ENCODE assay signal across 8 cellular contexts in the genomic region with DNA sequence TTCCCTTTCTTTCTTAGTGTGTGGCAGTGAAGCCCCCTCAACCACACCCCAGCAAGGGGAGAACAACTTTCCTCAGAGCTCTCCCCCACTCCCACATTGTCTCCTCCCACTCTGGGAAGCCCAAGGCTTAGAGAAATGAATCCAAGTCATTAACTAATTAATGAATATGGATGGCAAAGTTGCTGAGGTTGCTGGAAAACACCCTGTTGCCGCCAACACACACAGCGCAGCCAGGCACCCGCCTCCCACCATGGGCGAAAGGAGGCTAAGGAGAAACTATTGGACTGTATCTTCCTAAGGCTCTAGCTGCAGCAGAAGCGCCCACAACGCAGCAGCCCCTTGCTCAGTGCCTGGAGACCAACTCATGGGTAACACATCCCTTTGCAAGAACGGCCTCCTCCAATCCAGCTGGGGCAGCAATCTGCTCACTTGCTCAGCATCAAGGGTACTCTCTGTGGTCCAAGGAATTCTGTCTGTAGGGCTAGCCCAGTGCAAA. TPM values are rescaled to one million over a fixed set of nuclear protein-coding genes. Genes with fewer than 3 reads are reported as not detected.
DNase-seq lines count a peak whose midpoint lies in the region; ATAC-seq, FAIRE-seq and TF ChIP-seq lines count a peak whose summit lies in the region.

No MANE protein-coding gene starts in this region.

- POLR2A ChIA-PET in WTC11 (lab: Charles Lee) (interaction anchor here (0.6 to 2.9 kb wide), 5 partner anchors 9 to 25 kb away, joined by 3 to 13 read pairs (median 4); no protein-coding TSS in a partner anchor), HepG2 (lab: Yijun Ruan, JAX) (no interaction called here)

- TF ChIP-seq EP300 in HepG2 (IDR thresholded peaks at IDR 0.05; ENCODE audit: low read depth in 2 of 2, low read length in 2 of 2): no peak
- TF ChIP-seq EP300 in HepG2 (CRISPR knock-in tag; IDR thresholded peaks at IDR 0.05; ENCODE audit: borderline replicate concordance): no peak

- H3K36me3 Mint-ChIP-seq in WTC11: no peaks in the 10 kb centered on the region

- BruUV-seq in HepG2 (replicated peaks; lab: Mats Ljungman, UMichigan): no TSS peak

- peaks cover 9% of the 10 kb centered on the region; the same call in 1 of the 2 replicates for H3K27me3 Mint-ChIP-seq in WTC11 (ENCODE audit: low read depth)

- CTCF ChIA-PET in WTC11 (lab: Charles Lee): interaction anchor here (1.1 to 1.8 kb wide), 4 partner anchors 10 to 199 kb away, joined by 3 to 11 read pairs (median 5); no protein-coding TSS in a partner anchor
- CTCF ChIA-PET in HepG2 (lab: Yijun Ruan, JAX; ENCODE audit: low intra/inter-chr PET ratio, low total read pairs): no interaction called here

- in situ Hi-C loops in HepG2 (cut with HindIII; ENCODE audit: extremely low pct_ligation_motif_present, low pct_unique_long_range_greater_than_20kb): no loop called here

- no CpG with 5 or more reads among the region's 7 CpGs for WGBS in HepG2 (ENCODE audit: low lambda C conversion rate)

- H3K27ac ChIP-seq in BLaER1 treated with 17β-estradiol and CSF1 and Interleukin-3, amounts not matched to agents 10 nM and 100 nM: no peak overlapping the region
- H3K27ac ChIP-seq in HepG2 (ENCODE audit: extremely low read length, insufficient read depth, low read length): no peak overlapping the region
- H3K27ac ChIP-seq in upper lobe of right lung: peak overlapping the region; percentile 87

- no peaks in the 10 kb centered on the region for H3K79me2 ChIP-seq in HepG2 (ENCODE audit: insufficient read depth, low read length)

- H2AFZ ChIP-seq in HepG2 (ENCODE audit: low read length): no peak overlapping the region

- FAIRE-seq in HepG2 (lab: Jason Lieb, UNC): no peak

- DNase-seq in WTC11 (ENCODE audit: low spot score): no peak
- no peak for DNase-seq in HepG2 (ENCODE audit: low spot score)
- no peak for DNase-seq in upper lobe of right lung
- no peak for DNase-seq in dermis blood vessel endothelial cell
- DNase-seq in MV-4-11 (lab: John Stamatoyannopoulos, UW): no peak
- no peak for DNase-seq in activated CD4-positive, alpha-beta T cell treated with anti-CD3 and anti-CD28 coated beads for 48 hours

- no peaks in the 10 kb centered on the region for H3K9me3 Mint-ChIP-seq in WTC11

- ATAC-seq in GM21717 (IDR thresholded peaks at IDR 0.05; ENCODE audit: unreplicated experiment) (peak; percentile 28), WTC11 (peak; percentile 18), HepG2 (no peak), upper lobe of right lung (no peak)

- peak overlapping the region; percentile 86 for H3K4me3 Mint-ChIP-seq in WTC11

- H3K27ac Mint-ChIP-seq in WTC11: peak overlapping the region; percentile 89

- peak overlapping the region in 1 of 11 experiments; percentile 62; a peak in 1 of 22 replicates for H3K9ac ChIP-seq in BLaER1 treated with 17β-estradiol and CSF1 and Interleukin-3, amounts not matched to agents 10 nM and 100 nM
- no peak overlapping the region for H3K9ac ChIP-seq in HepG2 (ENCODE audit: insufficient read depth, low read depth, low read length)

- H4K20me1 ChIP-seq in BLaER1 treated with 17β-estradiol and CSF1 and Interleukin-3, amounts not matched to agents 10 nM and 100 nM: peaks cover 0 to 6% (median 0%) of the 10 kb centered on the region in 11 experiments; a peak in 3 of 22 replicates
- no peaks in the 10 kb centered on the region for H4K20me1 ChIP-seq in HepG2 (ENCODE audit: insufficient read depth, low read length)

- no peak overlapping the region for H3K4me3 ChIP-seq in BLaER1 treated with 17β-estradiol and CSF1 and Interleukin-3, amounts not matched to agents 10 nM and 100 nM
- no peak overlapping the region; a peak in 1 of 6 replicates for H3K4me3 ChIP-seq in HepG2 (replicated peaks in 1 of 3; ENCODE audit: insufficient read depth in 1 of 3, low read depth in 2 of 3, low read length in 3 of 3)
- H3K4me3 ChIP-seq in upper lobe of right lung: no peak overlapping the region

- TF ChIP-seq CTCF in WTC11 (IDR thresholded peaks at IDR 0.05): no peak
- TF ChIP-seq CTCF in HepG2 (CRISPR knock-in tag; IDR thresholded peaks at IDR 0.05): no peak
- no peak for TF ChIP-seq CTCF in upper lobe of right lung (IDR thresholded peaks at IDR 0.05)

- peak overlapping the region; percentile 35 to 76 (median 60); a peak in 21 of 22 replicates for H3K4me2 ChIP-seq in BLaER1 treated with 17β-estradiol and CSF1 and Interleukin-3, amounts not matched to agents 10 nM and 100 nM
- H3K4me2 ChIP-seq in HepG2 (ENCODE audit: low read depth, low read length): peak overlapping the region; percentile 51

- no peak for TF ChIP-seq RAD21 in HepG2 (CRISPR knock-in tag; IDR thresholded peaks at IDR 0.05)

- TF ChIP-seq POLR2A in HepG2 (IDR thresholded peaks at IDR 0.05; ENCODE audit: insufficient read depth in 1 of 2, low read depth in 2 of 2, low read length in 2 of 2): no peak

- H3K4me1 Mint-ChIP-seq in WTC11: peaks cover 31% of the 10 kb centered on the region

- peaks cover 9 to 25% (median 20%) of the 10 kb centered on the region in 10 experiments for H3K4me1 ChIP-seq in BLaER1 treated with 17β-estradiol and CSF1 and Interleukin-3, amounts not matched to agents 10 nM and 100 nM
- H3K4me1 ChIP-seq in HepG2 (ENCODE audit: insufficient read depth, low read length): peaks cover 47% of the 10 kb centered on the region
- H3K4me1 ChIP-seq in upper lobe of right lung: peaks cover 33% of the 10 kb centered on the region

- H3K36me3 ChIP-seq in BLaER1 treated with 17β-estradiol and CSF1 and Interleukin-3, amounts not matched to agents 10 nM and 100 nM: no peaks in the 10 kb centered on the region
- H3K36me3 ChIP-seq in HepG2 (replicated peaks in 1 of 2; ENCODE audit: control insufficient read depth in 1 of 2, insufficient read depth in 2 of 2, low read length in 2 of 2) (no peaks in the 10 kb centered on the region), upper lobe of right lung (no peaks in the 10 kb centered on the region)

- intact Hi-C loops in HepG2 (cut with micrococcal nuclease; ENCODE audit: unreplicated experiment) (no loop called here), upper lobe of right lung (cut with DNase I) (no loop called here)

- H3K27me3 ChIP-seq in BLaER1 treated with 17β-estradiol and CSF1 and Interleukin-3, amounts not matched to agents 10 nM and 100 nM: peaks cover 73 to 99% (median 98%) of the 10 kb centered on the region in 11 experiments
- H3K27me3 ChIP-seq in HepG2 (ENCODE audit: control insufficient read depth in 1 of 2, insufficient read depth in 2 of 2, low read length in 2 of 2) (no peaks in the 10 kb centered on the region), upper lobe of right lung (no peaks in the 10 kb centered on the region)

- H3K9me3 ChIP-seq in BLaER1 treated with 17β-estradiol and CSF1 and Interleukin-3, amounts not matched to agents 10 nM and 100 nM (replicated peaks in 1 of 11): no peaks in the 10 kb centered on the region
- H3K9me3 ChIP-seq in HepG2 (ENCODE audit: low read length): no peaks in the 10 kb centered on the region
- no peaks in the 10 kb centered on the region for H3K9me3 ChIP-seq in upper lobe of right lung

RNA-seq across cellular contexts. Expression of gene TSC22D3, which starts 34.2 kb away (rescaled TPM):
- total RNA-seq in WTC11 (2021): 14.5 to 15.9 TPM (median 15.7 TPM) in 3 replicates
- 0.42 and 0.82 TPM in 2 replicates for total RNA-seq in HepG2 (2016; rRNA removed; fragmentation: Illumina TruSeq; extraction: Trizol)
- total RNA-seq in HepG2 (2016; cell fraction: cytosol; rRNA removed; fragmentation: Illumina TruSeq; extraction: Trizol; ENCODE audit: low read depth): 0.20 and 0.26 TPM in 2 replicates
- total RNA-seq in HepG2 (2016; cell fraction: insoluble cytoplasmic fraction; rRNA removed; fragmentation: Illumina TruSeq; extraction: Trizol): 0.88 and 1.1 TPM in 2 replicates
- 0.87 and 1.00 TPM in 2 replicates for total RNA-seq in HepG2 (2016; cell fraction: membrane; rRNA removed; fragmentation: Illumina TruSeq; extraction: Trizol)
- 0.96 and 1.3 TPM in 2 replicates for total RNA-seq in HepG2 (2016; cell fraction: nucleus; rRNA removed; fragmentation: Illumina TruSeq; extraction: Trizol)
- 1.5 and 1.9 TPM in 2 replicates for polyA plus RNA-seq in HepG2 (2011; rRNA removed)
- 1.5 and 2.0 TPM in 2 replicates for polyA plus RNA-seq in HepG2 (2011; cell fraction: cytosol; rRNA removed)
- 2.1 and 3.0 TPM in 2 replicates for polyA plus RNA-seq in HepG2 (2011; cell fraction: nucleus; rRNA removed)
- polyA plus RNA-seq in HepG2 (2012): 0.66 and 5.9 TPM in 2 replicates
- 0.26 and 0.36 TPM in 2 replicates for polyA plus RNA-seq in HepG2 (2016; cell fraction: cytosol; fragmentation: Illumina TruSeq; extraction: Trizol; ENCODE audit: low read depth)
- 0.88 and 1.0 TPM in 2 replicates for polyA plus RNA-seq in HepG2 (2016; cell fraction: insoluble cytoplasmic fraction; fragmentation: Illumina TruSeq; extraction: Trizol; ENCODE audit: low read depth)
- 0.31 and 0.46 TPM in 2 replicates for polyA plus RNA-seq in HepG2 (2016; cell fraction: membrane; fragmentation: Illumina TruSeq; extraction: Trizol; ENCODE audit: low read depth)
- 0.88 and 0.94 TPM in 2 replicates for polyA plus RNA-seq in HepG2 (2016; cell fraction: nucleus; fragmentation: Illumina TruSeq; extraction: Trizol; ENCODE audit: insufficient read depth, low read depth)
- polyA minus RNA-seq in HepG2 (2011; rRNA and poly(A)+ RNA removed; ENCODE audit: low replicate concordance): 0.92 and 43.9 TPM in 2 replicates
- polyA minus RNA-seq in HepG2 (2011; cell fraction: cytosol; rRNA and poly(A)+ RNA removed): 2.8 and 3.3 TPM in 2 replicates
- 3.6 and 5.1 TPM in 2 replicates for polyA minus RNA-seq in HepG2 (2011; cell fraction: nucleus; rRNA and poly(A)+ RNA removed)
- 317 TPM for total RNA-seq in upper lobe of right lung
- total RNA-seq in dermis blood vessel endothelial cell: 51.6 and 56.3 TPM in 2 replicates

RNA-seq across cellular contexts. Expression of gene NCBP2L, which starts 36.2 kb away (rescaled TPM):
- total RNA-seq in WTC11 (2021): 0.20 TPM in 1 of 3 replicates, not detected in the others
- total RNA-seq in HepG2 (2016; rRNA removed; fragmentation: Illumina TruSeq; extraction: Trizol): not detected in 2 replicates
- total RNA-seq in HepG2 (2016; cell fraction: cytosol; rRNA removed; fragmentation: Illumina TruSeq; extraction: Trizol; ENCODE audit: low read depth): not detected in 2 replicates
- not detected in 2 replicates for total RNA-seq in HepG2 (2016; cell fraction: insoluble cytoplasmic fraction; rRNA removed; fragmentation: Illumina TruSeq; extraction: Trizol)
- total RNA-seq in HepG2 (2016; cell fraction: membrane; rRNA removed; fragmentation: Illumina TruSeq; extraction: Trizol): not detected in 2 replicates
- total RNA-seq in HepG2 (2016; cell fraction: nucleus; rRNA removed; fragmentation: Illumina TruSeq; extraction: Trizol): not detected in 2 replicates
- not detected in 2 replicates for polyA plus RNA-seq in HepG2 (2011; rRNA removed)
- polyA plus RNA-seq in HepG2 (2011; cell fraction: cytosol; rRNA removed): not detected in 2 replicates
- not detected in 2 replicates for polyA plus RNA-seq in HepG2 (2011; cell fraction: nucleus; rRNA removed)
- not detected in 2 replicates for polyA plus RNA-seq in HepG2 (2012)
- not detected in 2 replicates for polyA plus RNA-seq in HepG2 (2016; cell fraction: cytosol; fragmentation: Illumina TruSeq; extraction: Trizol; ENCODE audit: low read depth)
- not detected in 2 replicates for polyA plus RNA-seq in HepG2 (2016; cell fraction: insoluble cytoplasmic fraction; fragmentation: Illumina TruSeq; extraction: Trizol; ENCODE audit: low read depth)
- polyA plus RNA-seq in HepG2 (2016; cell fraction: membrane; fragmentation: Illumina TruSeq; extraction: Trizol; ENCODE audit: low read depth): not detected in 2 replicates
- polyA plus RNA-seq in HepG2 (2016; cell fraction: nucleus; fragmentation: Illumina TruSeq; extraction: Trizol; ENCODE audit: insufficient read depth, low read depth): not detected in 2 replicates
- polyA minus RNA-seq in HepG2 (2011; rRNA and poly(A)+ RNA removed; ENCODE audit: low replicate concordance): not detected in 2 replicates
- polyA minus RNA-seq in HepG2 (2011; cell fraction: cytosol; rRNA and poly(A)+ RNA removed): not detected in 2 replicates
- not detected in 2 replicates for polyA minus RNA-seq in HepG2 (2011; cell fraction: nucleus; rRNA and poly(A)+ RNA removed)
- not detected for total RNA-seq in upper lobe of right lung
- total RNA-seq in dermis blood vessel endothelial cell: not detected in 2 replicates

Comparison
In these comparisons a context has a peak if more than half of its experiments do, and no peak if none do; other contexts are left out.
1. ATAC-seq: peak in GM21717 (single experiment) and WTC11 (single experiment); none in HepG2 (single experiment) and upper lobe of right lung (single experiment).